Comparison of ENCODE assay signal across 24 cellular contexts in the genomic region with DNA sequence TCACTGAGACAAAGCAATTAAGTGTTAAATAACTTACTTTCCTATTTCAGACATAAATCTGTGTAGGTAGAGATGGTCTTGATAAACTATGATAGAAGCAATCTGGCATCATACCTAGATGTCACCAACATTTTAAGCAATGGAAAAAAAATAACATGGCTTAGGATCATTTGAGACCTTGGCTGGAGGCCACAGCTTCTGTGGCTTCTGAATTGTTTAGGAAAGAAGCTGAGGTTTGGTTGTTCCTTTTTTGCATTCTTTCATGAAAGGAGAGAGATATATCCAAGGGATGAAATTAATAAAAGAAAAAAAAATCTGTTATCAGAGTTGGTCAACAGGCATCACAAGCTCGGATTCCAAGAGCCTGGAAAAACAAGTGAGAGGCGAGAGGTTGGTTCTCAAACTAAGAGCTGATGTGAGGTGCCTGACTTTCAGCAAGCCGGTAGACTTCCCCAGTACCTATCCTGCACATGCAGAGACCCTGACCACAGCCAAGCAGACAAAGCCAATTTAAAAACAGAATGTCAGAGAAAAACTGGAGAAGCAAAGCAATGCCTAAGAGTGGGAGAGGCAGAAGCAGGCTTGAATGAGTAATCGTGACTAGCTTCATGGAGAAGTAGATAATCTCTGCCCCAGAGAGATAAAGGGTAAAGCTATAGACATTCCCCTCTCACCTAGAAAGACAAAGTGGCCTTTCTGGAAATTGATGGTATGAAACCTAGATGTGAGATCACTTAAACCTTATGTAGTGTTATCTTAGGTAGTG. TPM values are rescaled to one million over a fixed set of nuclear protein-coding genes. Genes with fewer than 3 reads are reported as not detected.
DNase-seq lines count a peak whose midpoint lies in the region; ATAC-seq and TF ChIP-seq lines count a peak whose summit lies in the region.
"Had no signal": no experiment of that assay in that cellular context is flagged by ENCODE, and none has a peak within 500 bp of the region (broad histone marks: within the 10 kb centered on the region; RNA-seq: fewer than 3 reads in every experiment).

No MANE protein-coding gene starts in this region.

- TF ChIP-seq CTCF in choroid plexus epithelial cell (conservative IDR thresholded peaks at IDR 0.05; ENCODE audit: low read depth, low read length) (no peak), omental fat pad (IDR thresholded peaks at IDR 0.05) (no peak)

- H3K4me3 ChIP-seq in choroid plexus epithelial cell (ENCODE audit: low read depth, low read length), result no peak overlapping the region
- H3K4me3 ChIP-seq: cardiac muscle cell, GM23248, skin epidermis had no signal

- in situ Hi-C loops in KBM-7 (cut with MboI; ENCODE audit: low pct_unique_long_range_greater_than_20kb, low sequenced_read_pairs), result no loop called here

- peak; percentile 19 for ATAC-seq in omental fat pad (ENCODE audit: low FRiP score)
- ATAC-seq in activated CD4-positive, CD25-positive, alpha-beta regulatory T cell treated with anti-CD3 and anti-CD28 coated beads, Interleukin-2, amount 50 U/mL, for 24 hours, result no peak
- ATAC-seq: HepG2 had no signal

- peak; percentile 5 for DNase-seq in KBM-7
- DNase-seq in UCSD-AML1 (lab: John Stamatoyannopoulos, UW; ENCODE audit: unreplicated experiment), result peak; percentile 12
- peak; percentile 3 for DNase-seq in choroid plexus epithelial cell (ENCODE audit: low read depth)
- no peak for DNase-seq in omental fat pad (ENCODE audit: low spot score)
- no peak for DNase-seq in NCI-H1417 treated with DMSO at 0.1 percent for 48 hours (lab: John Stamatoyannopoulos, UW)
- no peak for DNase-seq in NCI-H1694 treated with DMSO at 0.1 percent for 48 hours (lab: John Stamatoyannopoulos, UW)
- DNase-seq in kidney glomerular epithelial cell (lab: John Stamatoyannopoulos, UW), result no peak
- DNase-seq: activated CD4-positive, alpha-beta memory T cell treated with anti-CD3 and anti-CD28 coated beads for 36 hours; activated CD4-positive, CD25-positive, alpha-beta regulatory T cell; activated effector memory CD4-positive, alpha-beta T cell treated with anti-CD3 and anti-CD28 coated beads, Interleukin-2, amount 50 U/mL, for 16 hours; C1 segment of cervical spinal cord; Calu3; GM23248; hippocampal formation; NCI-H1436; NCI-H2171 treated with DMSO at 0.1 percent for 48 hours; NCI-H774; SIG-M5; stimulated activated CD4-positive, alpha-beta T cell treated with anti-CD3 and anti-CD28 coated beads, Interleukin-1b, Interleukin-23, amount 100 ng/mL, for 48 hours had no signal

RNA-seq across cellular contexts. Expression of gene ST8SIA1, which starts 43.4 kb away (rescaled TPM):
- total RNA-seq in omental fat pad, result 1 to 10 TPM in 3 of 4 donors, under 1 TPM in 1; 0.72 to 7.1 (median 2.5) TPM
- total RNA-seq: Calu3, GM23248, HepG2, OCI-LY7 had no signal

Comparison
In these comparisons a context has a peak if more than half of its experiments do, and no peak if none do; other contexts are left out.
1. DNase-seq: peak in KBM-7 (single experiment), UCSD-AML1 (single experiment) and choroid plexus epithelial cell (single experiment); none in omental fat pad (single experiment), NCI-H1417 treated with DMSO at 0.1 percent for 48 hours (single experiment), NCI-H1694 treated with DMSO at 0.1 percent for 48 hours (single experiment) and kidney glomerular epithelial cell (single experiment).